12 cellular contexts compared by ENCODE assay signal in genomic region chr18:8794133-8794986, GRCh38.
DNase-seq lines count a peak whose midpoint lies in the region; ATAC-seq and TF ChIP-seq lines count a peak whose summit lies in the region.
"Had no signal": no experiment of that assay in that cellular context is flagged by ENCODE, and none has a peak within 500 bp of the region (broad histone marks: within the 10 kb centered on the region; RNA-seq: fewer than 3 reads in every experiment).

No MANE protein-coding gene starts in this region.

- no peak overlapping the region for H2AFZ ChIP-seq in fibroblast of lung (ENCODE audit: low read length)

- H3K27ac ChIP-seq in fibroblast of lung (ENCODE audit: insufficient read depth, low read length) (peak overlapping the region; percentile 46), uterus (no peak overlapping the region)
- H3K27ac ChIP-seq: suprapubic skin had no signal

- no peak overlapping the region for H3K4me2 ChIP-seq in fibroblast of lung (ENCODE audit: extremely low read depth, insufficient read depth, low read length)

- no peaks in the 10 kb centered on the region for H3K36me3 Mint-ChIP-seq in stimulated activated memory B cell treated with anti-CD40 and anti-IgM and Interleukin-4, amounts not matched to agents 10 μg/mL and 1 μg/mL and 100 μg/mL, for 72 hours
- H3K36me3 Mint-ChIP-seq: activated naive CD8-positive, alpha-beta T cell had no signal

- H3K4me1 Mint-ChIP-seq in stimulated activated memory B cell treated with anti-CD40 and anti-IgM and Interleukin-4, amounts not matched to agents 10 μg/mL and 1 μg/mL and 100 μg/mL, for 72 hours, result no peaks in the 10 kb centered on the region

- H4K20me1 ChIP-seq in fibroblast of lung (ENCODE audit: control insufficient read depth, extremely low read depth, insufficient read depth, low read length), result no peaks in the 10 kb centered on the region

- H3K9ac ChIP-seq in fibroblast of lung (ENCODE audit: insufficient read depth, low read length), result no peak overlapping the region

- H3K27me3 ChIP-seq in fibroblast of lung (ENCODE audit: control insufficient read depth, insufficient read depth, low read length), result no peaks in the 10 kb centered on the region
- H3K27me3 ChIP-seq in uterus, result no peaks in the 10 kb centered on the region
- H3K27me3 ChIP-seq: suprapubic skin had no signal

- no peak overlapping the region for H3K27ac Mint-ChIP-seq in stimulated activated memory B cell treated with anti-CD40 and anti-IgM and Interleukin-4, amounts not matched to agents 10 μg/mL and 1 μg/mL and 100 μg/mL, for 72 hours
- H3K27ac Mint-ChIP-seq: activated naive CD8-positive, alpha-beta T cell had no signal

- H3K4me1 ChIP-seq in fibroblast of lung (ENCODE audit: control insufficient read depth, extremely low read depth, insufficient read depth, low read length) (peaks cover 21% of the 10 kb centered on the region), uterus (no peaks in the 10 kb centered on the region)

- H3K4me3 ChIP-seq in fibroblast of lung (replicated peaks in 1 of 4; ENCODE audit: control extremely low read depth in 1 of 4, insufficient read depth in 1 of 4, low read depth in 3 of 4, low read length in 4 of 4), result no peak overlapping the region
- no peak overlapping the region for H3K4me3 ChIP-seq in skeletal muscle cell (ENCODE audit: low read depth, low read length)
- H3K4me3 ChIP-seq in uterus, result no peak overlapping the region
- H3K4me3 ChIP-seq: suprapubic skin had no signal

- TF ChIP-seq POLR2A in uterus (IDR thresholded peaks at IDR 0.05), result no peak

- intact Hi-C loops in uterus (cut with DNase I; ENCODE audit: low total_unique reads), result no loop called here

- H3K79me2 ChIP-seq in fibroblast of lung (ENCODE audit: control insufficient read depth, insufficient read depth, low read length), result no peaks in the 10 kb centered on the region

- H3K36me3 ChIP-seq in fibroblast of lung (ENCODE audit: control insufficient read depth, insufficient read depth, low read length) (peaks cover 13% of the 10 kb centered on the region), uterus (no peaks in the 10 kb centered on the region)
- H3K36me3 ChIP-seq: suprapubic skin had no signal

- H3K27me3 Mint-ChIP-seq in stimulated activated memory B cell treated with anti-CD40 and anti-IgM and Interleukin-4, amounts not matched to agents 10 μg/mL and 1 μg/mL and 100 μg/mL, for 72 hours, result no peaks in the 10 kb centered on the region
- H3K27me3 Mint-ChIP-seq: activated naive CD8-positive, alpha-beta T cell had no signal

- no peaks in the 10 kb centered on the region for H3K9me3 ChIP-seq in fibroblast of lung (ENCODE audit: control insufficient read depth, insufficient read depth, low read depth, low read length)
- H3K9me3 ChIP-seq in uterus, result no peaks in the 10 kb centered on the region
- H3K9me3 ChIP-seq: suprapubic skin had no signal

- H3K9me3 Mint-ChIP-seq in stimulated activated memory B cell treated with anti-CD40 and anti-IgM and Interleukin-4, amounts not matched to agents 10 μg/mL and 1 μg/mL and 100 μg/mL, for 72 hours, result no peaks in the 10 kb centered on the region

- ATAC-seq in GM21447 (IDR thresholded peaks at IDR 0.05; ENCODE audit: unreplicated experiment), result peak; percentile 69
- no peak for ATAC-seq in stimulated activated memory B cell treated with anti-CD40 and anti-IgM and Interleukin-4, amounts not matched to agents 10 μg/mL and 1 μg/mL and 100 μg/mL, for 72 hours

- TF ChIP-seq CTCF in fibroblast of lung (conservative IDR thresholded peaks at IDR 0.05 in 1 of 2, IDR thresholded peaks at IDR 0.05 in 1 of 2; ENCODE audit: low read depth in 1 of 2, low read length in 2 of 2) (no peak), uterus (IDR thresholded peaks at IDR 0.05) (no peak)

- H3K4me3 Mint-ChIP-seq in stimulated activated memory B cell treated with anti-CD40 and anti-IgM and Interleukin-4, amounts not matched to agents 10 μg/mL and 1 μg/mL and 100 μg/mL, for 72 hours, result no peak overlapping the region
- H3K4me3 Mint-ChIP-seq: activated naive CD8-positive, alpha-beta T cell had no signal

- DNase-seq in SK-N-DZ (ENCODE audit: low spot score), result peak; percentile 85
- DNase-seq in fibroblast of lung (ENCODE audit: low read depth in 2 of 2), result peak; percentile 71 to 97
- peak; percentile 70 for DNase-seq in skeletal muscle cell (ENCODE audit: low read depth)
- DNase-seq in uterus, result no peak
- DNase-seq in COLO829 (ENCODE audit: low spot score), result no peak
- DNase-seq in NCI-H2196 (lab: John Stamatoyannopoulos, UW; ENCODE audit: unreplicated experiment), result no peak
- DNase-seq: activated CD4-positive, alpha-beta T cell treated with anti-CD3 and anti-CD28 coated beads for 4 hours; NCI-H1092 had no signal

Comparison
In these comparisons a context has a peak if more than half of its experiments do, and no peak if none do; other contexts are left out.
1. DNase-seq: peak in SK-N-DZ (single experiment), fibroblast of lung (2 of 2) and skeletal muscle cell (single experiment); none in uterus (0 of 2), COLO829 (single experiment) and NCI-H2196 (single experiment).